ENCODE assay signal across 8 cellular contexts in the genomic region with DNA sequence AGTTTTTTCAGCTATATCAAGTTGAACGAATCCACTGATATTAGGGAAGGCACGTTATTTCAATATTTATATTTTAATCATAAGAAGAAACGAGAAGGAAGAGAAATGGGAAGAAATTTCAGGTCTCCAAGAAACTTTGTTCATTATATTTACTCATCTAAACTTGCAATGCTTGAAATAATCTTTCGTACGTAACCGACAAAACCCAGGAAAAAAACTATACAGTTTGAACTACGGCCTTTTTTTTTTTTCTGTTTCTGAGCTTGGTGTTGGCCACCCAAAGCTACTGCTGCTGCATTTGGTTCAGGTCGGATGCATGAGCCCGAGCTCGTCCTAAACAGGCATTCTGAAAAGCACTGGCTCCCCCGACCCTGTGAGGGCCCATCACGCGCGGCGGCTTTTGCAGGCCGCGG. TPM values are rescaled to one million over a fixed set of nuclear protein-coding genes. Genes with fewer than 3 reads are reported as not detected.
DNase-seq lines count a peak whose midpoint lies in the region; ATAC-seq and TF ChIP-seq lines count a peak whose summit lies in the region.

No MANE protein-coding gene starts in this region.

- H3K27me3 ChIP-seq in Panc1 (ENCODE audit: control insufficient read depth, insufficient read depth, low read length) (no peaks in the 10 kb centered on the region), esophagus muscularis mucosa (peaks cover 0 to 9% (median 0%) of the 10 kb centered on the region in 4 donors), parathyroid adenoma (ENCODE audit: control insufficient read depth, insufficient read depth, low read length) (no peaks in the 10 kb centered on the region)

- in situ Hi-C loops in Panc1 (cut with HindIII; ENCODE audit: low pct_unique_long_range_greater_than_20kb, low sequenced_read_pairs): no loop called here

- no peak for TF ChIP-seq EP300 in esophagus muscularis mucosa (IDR thresholded peaks at IDR 0.05)

- H3K9ac ChIP-seq in ES-I3 (ENCODE audit: low read depth, low read length) (peak overlapping the region; percentile 76), parathyroid adenoma (peak overlapping the region; percentile 89)

- no peaks in the 10 kb centered on the region for H3K79me2 ChIP-seq in parathyroid adenoma

- H3K4me2 ChIP-seq in parathyroid adenoma (ENCODE audit: low read length): peak overlapping the region; percentile 97

- TF ChIP-seq POLR2A in esophagus muscularis mucosa (IDR thresholded peaks at IDR 0.05; ENCODE audit: low read depth): no peak

- H3K36me3 ChIP-seq in ES-I3 (ENCODE audit: insufficient read depth, low read length) (no peaks in the 10 kb centered on the region), Panc1 (ENCODE audit: control insufficient read depth, insufficient read depth, low read length) (peaks cover 12% of the 10 kb centered on the region), esophagus muscularis mucosa (no peaks in the 10 kb centered on the region), parathyroid adenoma (ENCODE audit: control insufficient read depth, insufficient read depth, low read length) (no peaks in the 10 kb centered on the region)

- TF ChIP-seq CTCF in Panc1 (IDR thresholded peaks at IDR 0.05): no peak
- no peak for TF ChIP-seq CTCF in esophagus muscularis mucosa (IDR thresholded peaks at IDR 0.05)
- no peak for TF ChIP-seq CTCF in parathyroid adenoma (IDR thresholded peaks at IDR 0.05)

- H3K4me1 ChIP-seq in ES-I3 (ENCODE audit: insufficient read depth, low read length) (peaks cover 12% of the 10 kb centered on the region; the same call in 1 of the 2 replicates), Panc1 (ENCODE audit: control insufficient read depth, insufficient read depth, low read length) (peaks cover 27% of the 10 kb centered on the region), esophagus muscularis mucosa (peaks cover 10 to 56% (median 54%) of the 10 kb centered on the region in 4 donors), parathyroid adenoma (peaks cover 5% of the 10 kb centered on the region)

- peak overlapping the region; percentile 98 for H3K27ac ChIP-seq in Panc1 (ENCODE audit: low read length)
- H3K27ac ChIP-seq in esophagus muscularis mucosa (replicated peaks in 1 of 4): peak overlapping the region; percentile 88 to 97 (median 92)
- peak overlapping the region; percentile 80 for H3K27ac ChIP-seq in parathyroid adenoma

- intact Hi-C loops in Panc1 (cut with micrococcal nuclease; ENCODE audit: unreplicated experiment) (loop anchor here (2.0 to 5.0 kb wide), 3 partner anchors 18 to 399 kb away; a partner anchor contains a TSS), esophagus muscularis mucosa (cut with DNase I) (loop anchor here (10.0 kb wide), 2 partner anchors 242 to 402 kb away; a partner anchor contains a TSS)

- peak overlapping the region; percentile 92 for H2AFZ ChIP-seq in parathyroid adenoma

- WGBS in esophagus muscularis mucosa: 4% methylated on average over 14 of the region's 17 CpGs

- ATAC-seq in Panc1: no peak
- no peak for ATAC-seq in HG02610 (IDR thresholded peaks at IDR 0.05; ENCODE audit: unreplicated experiment)

- POLR2A ChIA-PET in Panc1 (lab: Charles Lee): interaction anchor here (0.7 to 1.0 kb wide), 4 partner anchors 18 to 90 kb away, joined by 3 to 12 read pairs (median 4); no protein-coding TSS in a partner anchor

- H3K4me3 ChIP-seq in Panc1 (ENCODE audit: low read depth in 2 of 2, low read length in 2 of 2) (peak overlapping the region; percentile 87 to 90), esophagus muscularis mucosa (peak overlapping the region; percentile 73 to 95 (median 80)), parathyroid adenoma (ENCODE audit: low read depth, low read length) (peak overlapping the region; percentile 73)

- no TSS peak for BruUV-seq in Panc1 (replicated peaks; lab: Mats Ljungman, UMichigan)

- CTCF ChIA-PET in Panc1 (lab: Charles Lee): no interaction called here

- H3K9me3 ChIP-seq in ES-I3 (ENCODE audit: control insufficient read depth, insufficient read depth, low read length) (no peaks in the 10 kb centered on the region), Panc1 (ENCODE audit: control insufficient read depth, insufficient read depth, low read depth, low read length) (no peaks in the 10 kb centered on the region), esophagus muscularis mucosa (no peaks in the 10 kb centered on the region), parathyroid adenoma (ENCODE audit: control insufficient read depth, low read length) (no peaks in the 10 kb centered on the region)

- no peak for DNase-seq in Panc1 (ENCODE audit: low read depth, low spot score)
- DNase-seq in esophagus muscularis mucosa (ENCODE audit: extremely low spot score): no peak
- DNase-seq in kidney glomerular epithelial cell (lab: John Stamatoyannopoulos, UW): no peak
- no peak for DNase-seq in D341Med (ENCODE audit: low spot score)
- no peak for DNase-seq in KG1 (lab: John Stamatoyannopoulos, UW)

RNA-seq across cellular contexts. Expression of a gene that starts 0.5 kb away (rescaled TPM):
- total RNA-seq in Panc1 (2021; ENCODE audit: unreplicated experiment) (348 TPM), esophagus muscularis mucosa (100 to 1,000 TPM in 1 of 4 donors, 10 to 100 TPM in 3; 81.0 to 123 (median 83.9) TPM)
- 249 TPM for polyA plus RNA-seq in Panc1 (2012; ENCODE audit: insufficient read length)

RNA-seq across cellular contexts. Expression of a gene that starts 55.1 kb away (rescaled TPM):
- total RNA-seq in Panc1 (2021; ENCODE audit: unreplicated experiment): 1.5 TPM
- 0.48 TPM for polyA plus RNA-seq in Panc1 (2012; ENCODE audit: insufficient read length)
- 1 to 10 TPM; 1.2 to 3.3 (median 2.2) TPM for total RNA-seq in esophagus muscularis mucosa
